8 cellular contexts compared by ENCODE assay signal in the genomic region with DNA sequence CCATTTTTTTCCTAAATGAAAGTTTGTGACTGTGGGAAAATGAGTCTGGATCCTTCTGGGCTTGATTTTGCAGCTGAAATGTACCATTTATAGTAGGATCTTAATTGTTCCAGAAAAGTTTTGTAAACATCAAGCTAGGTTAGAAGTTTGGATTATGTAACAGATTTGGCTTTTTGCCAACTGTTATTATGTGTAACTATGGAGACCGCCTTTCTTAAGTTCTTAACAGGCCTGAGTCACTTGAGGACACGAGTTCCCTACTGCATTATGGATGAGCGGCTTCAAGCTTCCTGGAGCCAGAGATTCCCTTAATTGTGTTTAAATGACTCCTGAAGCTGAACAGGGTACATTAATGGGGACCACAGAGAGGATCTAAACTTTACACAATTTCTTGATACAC. TPM values are rescaled to one million over a fixed set of nuclear protein-coding genes. Genes with fewer than 3 reads are reported as not detected.
DNase-seq lines count a peak whose midpoint lies in the region; ATAC-seq and TF ChIP-seq lines count a peak whose summit lies in the region.

No MANE protein-coding gene starts in this region.

- no peak overlapping the region for H3K4me3 ChIP-seq in lung

- H3K36me3 ChIP-seq in lung (ENCODE audit: control insufficient read depth in 2 of 2, insufficient read depth in 2 of 2, low read length in 2 of 2), result peaks cover 0 to 5% of the 10 kb centered on the region in 2 donors

- ATAC-seq in central memory CD8-positive, alpha-beta T cell (replicated peaks; ENCODE audit: extremely low read depth, poor library complexity, severe bottlenecking), result no peak
- ATAC-seq in lung (ENCODE audit: insufficient read depth, low FRiP score) (peak; percentile 66), HG03139 (IDR thresholded peaks at IDR 0.05; ENCODE audit: unreplicated experiment) (no peak), HG02571 (IDR thresholded peaks at IDR 0.05; ENCODE audit: unreplicated experiment) (no peak)

- no peaks in the 10 kb centered on the region for H3K4me1 Mint-ChIP-seq in central memory CD8-positive, alpha-beta T cell

- H3K4me1 ChIP-seq in lung (ENCODE audit: control insufficient read depth in 2 of 2, insufficient read depth in 2 of 2, low read length in 2 of 2), result peaks cover 10 to 21% of the 10 kb centered on the region in 2 donors

- H3K36me3 Mint-ChIP-seq in central memory CD8-positive, alpha-beta T cell (ENCODE audit: insufficient read depth), result peaks cover 14% of the 10 kb centered on the region

- WGBS in lung, 2 donors, result 8 to 20% methylated on average over 3 of the region's 3 CpGs

- H3K4me3 Mint-ChIP-seq in central memory CD8-positive, alpha-beta T cell, result no peak overlapping the region

- H3K27me3 Mint-ChIP-seq in central memory CD8-positive, alpha-beta T cell, result no peaks in the 10 kb centered on the region

- H3K27ac Mint-ChIP-seq in central memory CD8-positive, alpha-beta T cell (ENCODE audit: low read depth), result peak overlapping the region; percentile 10

- H3K9me3 Mint-ChIP-seq in central memory CD8-positive, alpha-beta T cell, result no peaks in the 10 kb centered on the region

- DNase-seq in H4 (ENCODE audit: low spot score), result peak; percentile 88
- DNase-seq in NCI-H345 treated with DMSO at 0.1 percent for 48 hours (lab: John Stamatoyannopoulos, UW; ENCODE audit: unreplicated experiment), result peak; percentile 38
- no peak for DNase-seq in central memory CD8-positive, alpha-beta T cell (ENCODE audit: low spot score in 2 of 2)
- no peak for DNase-seq in lung (ENCODE audit: low spot score)
- DNase-seq in activated effector memory CD4-positive, alpha-beta T cell treated with Interleukin-2 at 50 U/mL for 16 hours, result no peak
- DNase-seq in RPMI8226, result no peak

- no peaks in the 10 kb centered on the region for H3K27me3 ChIP-seq in lung (ENCODE audit: control insufficient read depth, insufficient read depth)

- no peak overlapping the region for H3K27ac ChIP-seq in lung (ENCODE audit: low read depth in 1 of 2, low read length in 1 of 2)

- no peak for TF ChIP-seq CTCF in lung (IDR thresholded peaks at IDR 0.05; ENCODE audit: control extremely low read depth, extremely low read depth)

- H3K9me3 ChIP-seq in lung (ENCODE audit: control insufficient read depth in 2 of 2, insufficient read depth in 1 of 2, low read length in 1 of 2), result peaks cover 0 to 2% of the 10 kb centered on the region in 2 donors

RNA-seq across cellular contexts. Expression of a gene that starts 22.2 kb away (rescaled TPM):
- 13.1 and 13.4 TPM in 2 replicates for total RNA-seq in H4 (2014; rRNA removed; shearing (Covaris generic))
- total RNA-seq in lung, result 1 to 10 TPM; 3.2 to 5.2 TPM
- polyA plus RNA-seq in lung, result 1 to 10 TPM; 4.3 to 4.7 TPM

RNA-seq across cellular contexts. Expression of a gene that starts 27.3 kb away (rescaled TPM):
- 3.9 and 5.0 TPM in 2 replicates for total RNA-seq in H4 (2014; rRNA removed; shearing (Covaris generic))
- total RNA-seq in lung, result 10 to 100 TPM in 1 of 2 donors, 1 to 10 TPM in 1; 6.5 to 10.8 TPM
- 1 to 10 TPM; 4.5 to 5.0 TPM for polyA plus RNA-seq in lung

Comparison
In these comparisons a context has a peak if more than half of its experiments do, and no peak if none do; other contexts are left out.
1. DNase-seq: peak in H4 (single experiment) and NCI-H345 treated with DMSO at 0.1 percent for 48 hours (single experiment); none in central memory CD8-positive, alpha-beta T cell (0 of 2), lung (single experiment), activated effector memory CD4-positive, alpha-beta T cell treated with Interleukin-2 at 50 U/mL for 16 hours (single experiment) and RPMI8226 (single experiment).